ENCODE assay signal across 27 cellular contexts in genomic region chr2:223040527-223040926, GRCh38. TPM values are rescaled to one million over a fixed set of nuclear protein-coding genes. Genes with fewer than 3 reads are reported as not detected.
"Had no signal": no experiment of that assay in that cellular context is flagged by ENCODE, and none has a peak within 500 bp of the region (broad histone marks: within the 10 kb centered on the region; RNA-seq: fewer than 3 reads in every experiment).

No MANE protein-coding gene starts in this region.

- ATAC-seq: activated T-cell treated with anti-CD3 and anti-CD28 coated beads, Interleukin-2, amount 50 U/mL, for 72 hours; esophagus mucosa; left ventricle myocardium superior; mucosa of descending colon; sciatic nerve; stimulated activated memory B cell treated with anti-CD40 and anti-IgM and Interleukin-4, amounts not matched to agents 10 μg/mL and 1 μg/mL and 100 μg/mL, for 72 hours had no signal

- H3K27me3 Mint-ChIP-seq: activated CD4-positive, alpha-beta memory T cell treated with anti-CD3 and anti-CD28 coated beads, Interleukin-2, amount 10 ng/mL, durations not matched to agents 7 days and 5 days had no signal

- H3K27ac Mint-ChIP-seq: activated CD4-positive, alpha-beta memory T cell treated with anti-CD3 and anti-CD28 coated beads, Interleukin-2, amount 10 ng/mL, durations not matched to agents 7 days and 5 days; activated naive CD4-positive, alpha-beta T cell treated with anti-CD3 and anti-CD28 coated beads for 36 hours; activated T-cell treated with anti-CD3 and anti-CD28 coated beads, Interleukin-2, amount 50 U/mL, for 72 hours; immature natural killer cell; naive B cell; stimulated activated memory B cell treated with anti-CD40 and anti-IgM and Interleukin-4, amounts not matched to agents 10 μg/mL and 1 μg/mL and 100 μg/mL, for 72 hours; T-helper 1 cell treated with Interleukin-12 subunit alpha and Interleukin-12 subunit beta and Interleukin-4 antibody, amounts not matched to agents 30 μg/mL and 1 μg/mL, for 36 hours had no signal

- H3K36me3 ChIP-seq: stomach, suprapubic skin, tibial nerve had no signal

- DNase-seq: activated CD4-positive, alpha-beta memory T cell treated with anti-CD3 and anti-CD28 coated beads, Interleukin-2, amount 10 ng/mL, durations not matched to agents 7 days and 5 days; activated CD4-positive, alpha-beta T cell treated with anti-CD3 and anti-CD28 coated beads for 48 hours; activated effector memory CD4-positive, alpha-beta T cell treated with Interleukin-2 at 50 U/mL for 16 hours; activated naive CD4-positive, alpha-beta T cell treated with anti-CD3 and anti-CD28 coated beads for 36 hours; activated T-cell treated with anti-CD3 and anti-CD28 coated beads, Interleukin-2, amount 50 U/mL, for 72 hours; amygdala; caudate nucleus; dermis blood vessel endothelial cell; effector CD8-positive, alpha-beta T cell; foreskin melanocyte; immature natural killer cell; left ventricle myocardium superior; mucosa of descending colon; naive B cell; nucleus accumbens; posterior cingulate gyrus; small intestine; stimulated activated CD4-positive, alpha-beta T cell treated with anti-CD3 and anti-CD28 coated beads, Interleukin-15, amount 100 ng/mL, for 24 hours; stomach had no signal

- H3K27ac ChIP-seq: suprapubic skin had no signal

- FAIRE-seq: small intestine, urothelium cell line had no signal

- H3K4me3 Mint-ChIP-seq: activated CD4-positive, alpha-beta memory T cell treated with anti-CD3 and anti-CD28 coated beads, Interleukin-2, amount 10 ng/mL, durations not matched to agents 7 days and 5 days; activated naive CD4-positive, alpha-beta T cell treated with anti-CD3 and anti-CD28 coated beads for 36 hours; activated T-cell treated with anti-CD3 and anti-CD28 coated beads, Interleukin-2, amount 50 U/mL, for 72 hours; immature natural killer cell; naive B cell; stimulated activated memory B cell treated with anti-CD40 and anti-IgM and Interleukin-4, amounts not matched to agents 10 μg/mL and 1 μg/mL and 100 μg/mL, for 72 hours; T-helper 1 cell treated with Interleukin-12 subunit alpha and Interleukin-12 subunit beta and Interleukin-4 antibody, amounts not matched to agents 30 μg/mL and 1 μg/mL, for 36 hours had no signal

- H3K4me1 Mint-ChIP-seq: activated CD4-positive, alpha-beta memory T cell treated with anti-CD3 and anti-CD28 coated beads, Interleukin-2, amount 10 ng/mL, durations not matched to agents 7 days and 5 days; naive B cell; stimulated activated memory B cell treated with anti-CD40 and anti-IgM and Interleukin-4, amounts not matched to agents 10 μg/mL and 1 μg/mL and 100 μg/mL, for 72 hours had no signal

- H3K4me3 ChIP-seq: mucosa of descending colon, stomach, suprapubic skin, tibial nerve had no signal

- H3K36me3 Mint-ChIP-seq: immature natural killer cell; naive B cell; stimulated activated memory B cell treated with anti-CD40 and anti-IgM and Interleukin-4, amounts not matched to agents 10 μg/mL and 1 μg/mL and 100 μg/mL, for 72 hours had no signal

- H3K9me3 ChIP-seq: mucosa of descending colon, stomach, suprapubic skin, tibial nerve had no signal

- H3K9me3 Mint-ChIP-seq: activated CD4-positive, alpha-beta memory T cell treated with anti-CD3 and anti-CD28 coated beads, Interleukin-2, amount 10 ng/mL, durations not matched to agents 7 days and 5 days; activated naive CD4-positive, alpha-beta T cell treated with anti-CD3 and anti-CD28 coated beads for 36 hours; activated T-cell treated with anti-CD3 and anti-CD28 coated beads, Interleukin-2, amount 50 U/mL, for 72 hours; stimulated activated memory B cell treated with anti-CD40 and anti-IgM and Interleukin-4, amounts not matched to agents 10 μg/mL and 1 μg/mL and 100 μg/mL, for 72 hours; T-helper 1 cell treated with Interleukin-12 subunit alpha and Interleukin-12 subunit beta and Interleukin-4 antibody, amounts not matched to agents 30 μg/mL and 1 μg/mL, for 36 hours had no signal

- H3K27me3 ChIP-seq: stomach, suprapubic skin, tibial nerve had no signal

RNA-seq across cellular contexts. Expression of gene KCNE4, which starts 11.5 kb away (rescaled TPM):
- total RNA-seq: activated CD4-positive, alpha-beta memory T cell treated with anti-CD3 and anti-CD28 coated beads, Interleukin-2, amount 10 ng/mL, durations not matched to agents 7 days and 5 days; activated naive CD4-positive, alpha-beta T cell treated with anti-CD3 and anti-CD28 coated beads for 36 hours; activated T-cell treated with anti-CD3 and anti-CD28 coated beads, Interleukin-2, amount 50 U/mL, for 72 hours had no signal
- polyA plus RNA-seq: immature natural killer cell, neural cell had no signal
